ENCODE assay signal across 11 cellular contexts in the genomic region with DNA sequence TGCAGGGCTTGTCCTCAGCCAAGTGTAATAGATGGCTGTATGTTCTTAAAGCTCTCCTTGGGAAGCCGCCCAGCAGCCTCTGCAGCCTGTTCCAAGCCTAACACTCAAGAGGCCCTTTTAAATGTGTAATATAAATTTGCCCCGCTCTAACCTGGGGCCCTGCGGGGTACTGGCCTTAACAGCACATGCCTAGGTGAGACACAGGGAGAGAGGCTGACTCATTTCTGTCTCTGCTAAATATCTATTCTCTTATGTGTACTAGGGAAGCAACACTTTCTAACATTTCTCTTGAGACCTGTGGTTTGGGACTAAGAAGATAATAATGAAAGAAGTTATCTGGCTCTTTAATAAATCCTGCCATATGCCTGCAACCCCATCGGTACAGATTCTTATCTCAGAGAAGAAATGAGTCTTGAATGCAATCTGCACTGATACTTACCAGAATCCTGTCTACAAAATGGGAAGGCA. TPM values are rescaled to one million over a fixed set of nuclear protein-coding genes. Genes with fewer than 3 reads are reported as not detected.
DNase-seq lines count a peak whose midpoint lies in the region; ATAC-seq and TF ChIP-seq lines count a peak whose summit lies in the region.
"Had no signal": no experiment of that assay in that cellular context is flagged by ENCODE, and none has a peak within 500 bp of the region (broad histone marks: within the 10 kb centered on the region; RNA-seq: fewer than 3 reads in every experiment).

No MANE protein-coding gene starts in this region.

- no peaks in the 10 kb centered on the region for H3K27me3 ChIP-seq in tibial artery
- H3K27me3 ChIP-seq in CD4-positive, alpha-beta memory T cell (ENCODE audit: insufficient read depth, low read length) = no peaks in the 10 kb centered on the region
- H3K27me3 ChIP-seq: suprapubic skin had no signal

- intact Hi-C loops in tibial artery (cut with DNase I; ENCODE audit: low total_unique reads) = no loop called here
- intact Hi-C loops in CD4-positive, alpha-beta memory T cell (cut with micrococcal nuclease) = no loop called here

- peaks cover 2 to 7% of the 10 kb centered on the region in 2 donors for H3K27me3 Mint-ChIP-seq in CD4-positive, alpha-beta memory T cell

- POLR2A ChIA-PET in CD4-positive, alpha-beta memory T cell (lab: Charles Lee; ENCODE audit: partially characterized antibody) = no interaction called here

- peak overlapping the region; percentile 5 to 67 for H3K27ac ChIP-seq in tibial artery
- no peak overlapping the region for H3K27ac ChIP-seq in CD4-positive, alpha-beta memory T cell (ENCODE audit: low read depth, low read length)
- H3K27ac ChIP-seq: suprapubic skin had no signal

- peaks cover 4 to 8% (median 6%) of the 10 kb centered on the region in 4 donors for H3K4me1 Mint-ChIP-seq in CD4-positive, alpha-beta memory T cell
- H3K4me1 Mint-ChIP-seq: activated CD4-positive, alpha-beta T cell treated with anti-CD3 and anti-CD28 coated beads for 36 hours had no signal

- no peak for TF ChIP-seq CTCF in epithelial cell of esophagus (IDR thresholded peaks at IDR 0.05; ENCODE audit: insufficient read depth, low read depth, low read length, missing control alignments)
- no peak for TF ChIP-seq CTCF in tibial artery (IDR thresholded peaks at IDR 0.05)

- H3K4me3 ChIP-seq in epithelial cell of esophagus (ENCODE audit: low read length) (no peak overlapping the region), tibial artery (no peak overlapping the region)
- H3K4me3 ChIP-seq in CD4-positive, alpha-beta memory T cell (ENCODE audit: low read length in 2 of 2) = no peak overlapping the region
- H3K4me3 ChIP-seq: suprapubic skin had no signal

- CTCF ChIA-PET in CD4-positive, alpha-beta memory T cell (lab: Charles Lee; ENCODE audit: partially characterized antibody) = no interaction called here

- DNase-seq in epithelial cell of esophagus (ENCODE audit: low read depth) = peak; percentile 52
- DNase-seq in tibial artery = peak in 1 of 2 donors; percentile 84
- DNase-seq in GM19238 (ENCODE audit: insufficient read length, low spot score) = no peak
- no peak for DNase-seq in CD4-positive, alpha-beta memory T cell
- DNase-seq in HT-29 (ENCODE audit: low spot score) = no peak
- DNase-seq: activated CD4-positive, alpha-beta T cell treated with anti-CD3 and anti-CD28 coated beads for 36 hours; NCI-H82 had no signal

- H3K9me3 ChIP-seq in tibial artery = no peaks in the 10 kb centered on the region
- no peaks in the 10 kb centered on the region for H3K9me3 ChIP-seq in CD4-positive, alpha-beta memory T cell (ENCODE audit: control insufficient read depth in 1 of 2, low read length in 2 of 2)
- H3K9me3 ChIP-seq: suprapubic skin had no signal

- H3K4me1 ChIP-seq in tibial artery = peaks cover 0 to 69% (median 34%) of the 10 kb centered on the region in 4 donors
- no peaks in the 10 kb centered on the region for H3K4me1 ChIP-seq in CD4-positive, alpha-beta memory T cell (ENCODE audit: insufficient read depth, low read length)

- H3K27ac Mint-ChIP-seq in CD4-positive, alpha-beta memory T cell = no peak overlapping the region
- H3K27ac Mint-ChIP-seq: activated CD4-positive, alpha-beta T cell treated with anti-CD3 and anti-CD28 coated beads for 36 hours had no signal

- no peaks in the 10 kb centered on the region for H3K36me3 Mint-ChIP-seq in CD4-positive, alpha-beta memory T cell

- peak; percentile 68 for ATAC-seq in GM21367 (IDR thresholded peaks at IDR 0.05; ENCODE audit: unreplicated experiment)
- peak; percentile 93 for ATAC-seq in HG03442 (IDR thresholded peaks at IDR 0.05; ENCODE audit: unreplicated experiment)
- ATAC-seq: activated CD4-positive, alpha-beta T cell treated with anti-CD3 and anti-CD28 coated beads for 36 hours had no signal

- H3K9me3 Mint-ChIP-seq in CD4-positive, alpha-beta memory T cell = no peaks in the 10 kb centered on the region

- H3K36me3 ChIP-seq in tibial artery = no peaks in the 10 kb centered on the region
- H3K36me3 ChIP-seq in CD4-positive, alpha-beta memory T cell (ENCODE audit: insufficient read depth, low read length) = no peaks in the 10 kb centered on the region
- H3K36me3 ChIP-seq: suprapubic skin had no signal

- H3K4me3 Mint-ChIP-seq in CD4-positive, alpha-beta memory T cell = no peak overlapping the region
- H3K4me3 Mint-ChIP-seq: activated CD4-positive, alpha-beta T cell treated with anti-CD3 and anti-CD28 coated beads for 36 hours had no signal

RNA-seq across cellular contexts. Expression of a gene that starts 14.7 kb away (rescaled TPM):
- 10 to 100 TPM; 12.7 to 13.2 TPM for total RNA-seq in CD4-positive, alpha-beta memory T cell
- polyA plus RNA-seq in CD4-positive, alpha-beta memory T cell = 1 to 10 TPM; 3.7 to 7.3 TPM
- total RNA-seq in HT-29 (2014; rRNA removed; shearing (Covaris generic)) = 33.6 and 37.2 TPM in 2 replicates
- total RNA-seq: activated CD4-positive, alpha-beta T cell treated with anti-CD3 and anti-CD28 coated beads for 36 hours had no signal

RNA-seq across cellular contexts. Expression of a gene that starts 59.3 kb away (rescaled TPM):
- not detected for total RNA-seq in CD4-positive, alpha-beta memory T cell
- polyA plus RNA-seq in CD4-positive, alpha-beta memory T cell = not detected
- total RNA-seq in HT-29 (2014; rRNA removed; shearing (Covaris generic)) = not detected in 2 replicates
- total RNA-seq: activated CD4-positive, alpha-beta T cell treated with anti-CD3 and anti-CD28 coated beads for 36 hours; skeletal muscle tissue; suprapubic skin had no signal
